In genomic region chr2:33022989-33023731, GRCh38 we compare ENCODE assay signal across 12 cellular contexts.
DNase-seq lines count a peak whose midpoint lies in the region; ATAC-seq and TF ChIP-seq lines count a peak whose summit lies in the region.
"Had no signal": no experiment of that assay in that cellular context is flagged by ENCODE, and none has a peak within 500 bp of the region (broad histone marks: within the 10 kb centered on the region; RNA-seq: fewer than 3 reads in every experiment).

No MANE protein-coding gene starts in this region.

- DNase-seq in Caco-2: peak in 1 of 2 experiments; percentile 36
- DNase-seq in OCI-M1 (lab: John Stamatoyannopoulos, UW): peak; percentile 38
- peak; percentile 79 for DNase-seq in epithelial cell of esophagus (ENCODE audit: low read depth)
- no peak for DNase-seq in AML-193 (lab: John Stamatoyannopoulos, UW)
- no peak for DNase-seq in activated gamma-delta T cell treated with Interleukin-2 at 50 U/mL for 16 hours
- DNase-seq in stimulated activated naive B cell treated with anti-CD40 and anti-IgM and Interleukin-4, amounts not matched to agents 10 μg/mL and 1 μg/mL and 100 μg/mL, for 72 hours: no peak
- DNase-seq: activated T-cell treated with anti-CD3 and anti-CD28 coated beads, Interleukin-2, amount 50 U/mL, for 1 hour; DMS79; effector CD8-positive, alpha-beta T cell; NCI-H1048 had no signal

- no peak for ATAC-seq in stimulated activated naive B cell treated with anti-CD40 and anti-IgM and Interleukin-4, amounts not matched to agents 10 μg/mL and 1 μg/mL and 100 μg/mL, for 72 hours (replicated peaks)
- ATAC-seq in GM18520 (IDR thresholded peaks at IDR 0.05; ENCODE audit: unreplicated experiment): no peak

- CTCF ChIA-PET in Caco-2 (lab: Charles Lee): interaction anchor here (0.5 to 1.2 kb wide), 2 partner anchors 10 to 29 kb away, joined by 3 to 5 read pairs; no protein-coding TSS in a partner anchor

- H3K27me3 Mint-ChIP-seq in Caco-2 (ENCODE audit: insufficient read depth, unreplicated experiment): no peaks in the 10 kb centered on the region
- H3K27me3 Mint-ChIP-seq in stimulated activated naive B cell treated with anti-CD40 and anti-IgM and Interleukin-4, amounts not matched to agents 10 μg/mL and 1 μg/mL and 100 μg/mL, for 72 hours: peaks cover 8 to 18% of the 10 kb centered on the region in 2 donors

- no peaks in the 10 kb centered on the region for H3K27me3 ChIP-seq in Caco-2 (replicated peaks; ENCODE audit: control insufficient read depth, insufficient read depth, low read length)
- no peaks in the 10 kb centered on the region for H3K27me3 ChIP-seq in muscle layer of duodenum (ENCODE audit: low read depth, low read length)

- H3K4me1 ChIP-seq in Caco-2 (peaks cover 26% of the 10 kb centered on the region), muscle layer of duodenum (ENCODE audit: control insufficient read depth in 1 of 2, insufficient read depth in 2 of 2, low read length in 2 of 2) (peaks cover 3 to 15% of the 10 kb centered on the region in 2 donors)

- H3K4me1 Mint-ChIP-seq in Caco-2 (ENCODE audit: low read depth, unreplicated experiment): peaks cover 24% of the 10 kb centered on the region
- H3K4me1 Mint-ChIP-seq in stimulated activated naive B cell treated with anti-CD40 and anti-IgM and Interleukin-4, amounts not matched to agents 10 μg/mL and 1 μg/mL and 100 μg/mL, for 72 hours: no peaks in the 10 kb centered on the region

- no peaks in the 10 kb centered on the region for H3K9me3 Mint-ChIP-seq in Caco-2 (ENCODE audit: unreplicated experiment)
- H3K9me3 Mint-ChIP-seq in stimulated activated naive B cell treated with anti-CD40 and anti-IgM and Interleukin-4, amounts not matched to agents 10 μg/mL and 1 μg/mL and 100 μg/mL, for 72 hours: peaks cover 0 to 2% of the 10 kb centered on the region in 2 donors

- TF ChIP-seq CTCF in Caco-2 (IDR thresholded peaks at IDR 0.05; ENCODE audit: insufficient read depth in 1 of 2, low read depth in 1 of 2, low read length in 1 of 2, severe bottlenecking in 1 of 2, unreplicated experiment in 1 of 2) (no peak), epithelial cell of esophagus (IDR thresholded peaks at IDR 0.05; ENCODE audit: insufficient read depth, low read depth, low read length, missing control alignments) (no peak)

- no peak overlapping the region for H3K27ac Mint-ChIP-seq in Caco-2 (ENCODE audit: unreplicated experiment)
- H3K27ac Mint-ChIP-seq in stimulated activated naive B cell treated with anti-CD40 and anti-IgM and Interleukin-4, amounts not matched to agents 10 μg/mL and 1 μg/mL and 100 μg/mL, for 72 hours: no peak overlapping the region

- intact Hi-C loops in Caco-2 (cut with micrococcal nuclease; ENCODE audit: unreplicated experiment): loop anchor here (1.0 kb wide), 1 partner anchor 8 kb away; no protein-coding TSS in a partner anchor

- H3K36me3 ChIP-seq in Caco-2 (ENCODE audit: control insufficient read depth, insufficient read depth, low read length) (no peaks in the 10 kb centered on the region), muscle layer of duodenum (ENCODE audit: control insufficient read depth in 1 of 2, insufficient read depth in 2 of 2, low read length in 2 of 2) (no peaks in the 10 kb centered on the region)

- no peak overlapping the region for H3K4me3 ChIP-seq in Caco-2 (ENCODE audit: low read depth, low read length)
- no peak overlapping the region for H3K4me3 ChIP-seq in epithelial cell of esophagus (ENCODE audit: low read length)
- no peak overlapping the region for H3K4me3 ChIP-seq in muscle layer of duodenum (ENCODE audit: low read depth in 1 of 2, low read length in 2 of 2)

- H3K27ac ChIP-seq in muscle layer of duodenum (ENCODE audit: low read length): peak overlapping the region; percentile 20

- H3K4me3 Mint-ChIP-seq in Caco-2 (ENCODE audit: unreplicated experiment): peak overlapping the region; percentile 1
- H3K4me3 Mint-ChIP-seq in stimulated activated naive B cell treated with anti-CD40 and anti-IgM and Interleukin-4, amounts not matched to agents 10 μg/mL and 1 μg/mL and 100 μg/mL, for 72 hours: no peak overlapping the region

- BruUV-seq in Caco-2 (replicated peaks; lab: Mats Ljungman, UMichigan): no TSS peak

- H3K9me3 ChIP-seq in Caco-2: no peaks in the 10 kb centered on the region
- peaks cover 0 to 3% of the 10 kb centered on the region in 2 donors for H3K9me3 ChIP-seq in muscle layer of duodenum (ENCODE audit: control insufficient read depth in 1 of 2, low read length in 2 of 2)

- no peaks in the 10 kb centered on the region for H3K36me3 Mint-ChIP-seq in Caco-2 (ENCODE audit: insufficient read depth, unreplicated experiment)
- no peaks in the 10 kb centered on the region for H3K36me3 Mint-ChIP-seq in stimulated activated naive B cell treated with anti-CD40 and anti-IgM and Interleukin-4, amounts not matched to agents 10 μg/mL and 1 μg/mL and 100 μg/mL, for 72 hours

- POLR2A ChIA-PET in Caco-2 (lab: Charles Lee): no interaction called here

Comparison
In these comparisons a context has a peak if more than half of its experiments do, and no peak if none do; other contexts are left out.
1. DNase-seq: peak in OCI-M1 (single experiment) and epithelial cell of esophagus (single experiment); none in AML-193 (0 of 2), activated gamma-delta T cell treated with Interleukin-2 at 50 U/mL for 16 hours (single experiment) and stimulated activated naive B cell treated with anti-CD40 and anti-IgM and Interleukin-4, amounts not matched to agents 10 μg/mL and 1 μg/mL and 100 μg/mL, for 72 hours (single experiment).